In the genomic region with DNA sequence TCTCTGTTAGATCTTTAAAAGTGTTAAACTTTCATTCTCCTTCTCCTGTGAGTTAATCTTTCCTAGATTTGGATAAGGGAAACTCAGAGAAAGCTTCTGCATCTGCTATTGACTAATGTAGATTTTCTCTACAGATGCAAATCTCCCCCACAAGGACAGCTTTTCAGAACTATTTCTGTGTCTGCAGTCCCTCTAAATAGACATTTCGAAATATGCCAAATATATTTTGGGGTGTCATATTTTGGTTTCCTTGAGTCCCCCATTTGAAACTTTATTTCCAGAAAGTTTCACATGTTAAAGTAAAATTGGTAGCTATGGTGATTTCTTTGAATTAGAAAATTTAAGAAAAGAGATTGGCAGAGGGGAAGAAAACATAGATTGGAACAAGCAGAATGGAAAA, we compare ENCODE assay signal across 20 cellular contexts.
DNase-seq lines count a peak whose midpoint lies in the region; ATAC-seq and TF ChIP-seq lines count a peak whose summit lies in the region.
"Had no signal": no experiment of that assay in that cellular context is flagged by ENCODE, and none has a peak within 500 bp of the region (broad histone marks: within the 10 kb centered on the region; RNA-seq: fewer than 3 reads in every experiment).

No MANE protein-coding gene starts in this region.

- POLR2A ChIA-PET in activated CD4-positive, alpha-beta T cell treated with anti-CD3 and anti-CD28 coated beads, Interleukin-2, amount 10 ng/mL, durations not matched to agents 7 days and 5 days (lab: Charles Lee): no interaction called here

- H3K27me3 Mint-ChIP-seq in endodermal cell (ENCODE audit: insufficient read depth): no peaks in the 10 kb centered on the region
- no peaks in the 10 kb centered on the region for H3K27me3 Mint-ChIP-seq in activated CD4-positive, alpha-beta T cell treated with anti-CD3 and anti-CD28 coated beads, Interleukin-2, amount 10 ng/mL, durations not matched to agents 7 days and 5 days
- H3K27me3 Mint-ChIP-seq: CD4-positive, alpha-beta T cell had no signal

- TF ChIP-seq CTCF in GM12865 (IDR thresholded peaks at IDR 0.05; ENCODE audit: insufficient read depth, low read depth, low read length, missing control alignments): no peak
- no peak for TF ChIP-seq CTCF in endodermal cell (conservative IDR thresholded peaks at IDR 0.05)

- no peaks in the 10 kb centered on the region for H3K9me3 Mint-ChIP-seq in endodermal cell
- H3K9me3 Mint-ChIP-seq in activated CD4-positive, alpha-beta T cell treated with anti-CD3 and anti-CD28 coated beads, Interleukin-2, amount 10 ng/mL, durations not matched to agents 7 days and 5 days: no peaks in the 10 kb centered on the region

- no peaks in the 10 kb centered on the region for H4K20me1 ChIP-seq in Karpas-422 (ENCODE audit: insufficient read depth, low read depth, low read length)

- ATAC-seq in GM18867 (IDR thresholded peaks at IDR 0.05; ENCODE audit: unreplicated experiment) (peak; percentile 63), GM21528 (IDR thresholded peaks at IDR 0.05; ENCODE audit: low FRiP score, unreplicated experiment) (no peak), GM21825 (IDR thresholded peaks at IDR 0.05; ENCODE audit: unreplicated experiment) (no peak)
- ATAC-seq: A549 had no signal

- H3K4me1 ChIP-seq in Karpas-422 (ENCODE audit: low read length) (peaks cover 61% of the 10 kb centered on the region), endodermal cell (ENCODE audit: control insufficient read depth, insufficient read depth, low read length) (no peaks in the 10 kb centered on the region)
- H3K4me1 ChIP-seq: A549, Caco-2 had no signal

- H3K9me3 ChIP-seq in Karpas-422 (ENCODE audit: low read length): no peaks in the 10 kb centered on the region
- H3K9me3 ChIP-seq in endodermal cell (ENCODE audit: control insufficient read depth, low read length): peaks cover 9% of the 10 kb centered on the region
- H3K9me3 ChIP-seq: A549, Caco-2 had no signal

- no peak overlapping the region for H3K9ac ChIP-seq in Karpas-422 (ENCODE audit: low read length)
- no peak overlapping the region for H3K9ac ChIP-seq in endodermal cell (ENCODE audit: extremely low read depth, low read length, poor library complexity, severe bottlenecking)
- H3K9ac ChIP-seq: GM23248 had no signal

- no peak overlapping the region for H2AFZ ChIP-seq in Karpas-422 (ENCODE audit: low read length)
- H2AFZ ChIP-seq: GM23248 had no signal

- no peaks in the 10 kb centered on the region for H3K36me3 Mint-ChIP-seq in endodermal cell (ENCODE audit: low read depth)
- no peaks in the 10 kb centered on the region for H3K36me3 Mint-ChIP-seq in activated CD4-positive, alpha-beta T cell treated with anti-CD3 and anti-CD28 coated beads, Interleukin-2, amount 10 ng/mL, durations not matched to agents 7 days and 5 days (ENCODE audit: low read depth)

- H3K9me2 ChIP-seq in Karpas-422 (replicated peaks; ENCODE audit: insufficient read depth, low read length): no peaks in the 10 kb centered on the region

- WGBS in endodermal cell (ENCODE audit: insufficient coverage in 1 of 2, insufficient read length in 1 of 2), 2 experiments: 83 to 95% methylated on average over 1 of the region's 1 CpG

- H3K4me3 Mint-ChIP-seq in endodermal cell: no peak overlapping the region
- no peak overlapping the region for H3K4me3 Mint-ChIP-seq in activated CD4-positive, alpha-beta T cell treated with anti-CD3 and anti-CD28 coated beads, Interleukin-2, amount 10 ng/mL, durations not matched to agents 7 days and 5 days
- H3K4me3 Mint-ChIP-seq: CD4-positive, alpha-beta T cell had no signal

- H3K36me3 ChIP-seq in Karpas-422 (ENCODE audit: insufficient read depth, low read length) (peaks cover 10% of the 10 kb centered on the region; the same call in 1 of the 2 replicates), endodermal cell (ENCODE audit: control insufficient read depth, insufficient read depth, low read length) (no peaks in the 10 kb centered on the region)

- CTCF ChIA-PET in activated CD4-positive, alpha-beta T cell treated with anti-CD3 and anti-CD28 coated beads, Interleukin-2, amount 10 ng/mL, durations not matched to agents 7 days and 5 days (lab: Charles Lee): no interaction called here

- H3K4me3 ChIP-seq in GM12865 (ENCODE audit: low read depth, low read length): no peak overlapping the region
- no peak overlapping the region for H3K4me3 ChIP-seq in Karpas-422 (ENCODE audit: low read length)
- no peak overlapping the region for H3K4me3 ChIP-seq in endodermal cell (ENCODE audit: low read length)
- H3K4me3 ChIP-seq: A549, GM23248 had no signal

- H3K79me2 ChIP-seq in Karpas-422 (ENCODE audit: low read length): no peaks in the 10 kb centered on the region

- no peak overlapping the region for H3K4me2 ChIP-seq in Karpas-422 (ENCODE audit: low read depth, low read length, poor library complexity, severe bottlenecking)
- H3K4me2 ChIP-seq: A549 had no signal

- H3K27me3 ChIP-seq in Karpas-422 (ENCODE audit: low read length): no peaks in the 10 kb centered on the region
- no peaks in the 10 kb centered on the region for H3K27me3 ChIP-seq in endodermal cell (ENCODE audit: control insufficient read depth, insufficient read depth, low read length, poor library complexity, severe bottlenecking)

- H3K27ac ChIP-seq in Karpas-422 (ENCODE audit: low read length) (0 out of 2 replicates have a peak overlapping the region, but pooled peaks have one; percentile 5), endodermal cell (ENCODE audit: low read depth, low read length) (no peak overlapping the region)
- H3K27ac ChIP-seq: 22Rv1, A549, C4-2B, GM23248 had no signal

- H3K4me1 Mint-ChIP-seq in endodermal cell: peaks cover 18% of the 10 kb centered on the region
- no peaks in the 10 kb centered on the region for H3K4me1 Mint-ChIP-seq in activated CD4-positive, alpha-beta T cell treated with anti-CD3 and anti-CD28 coated beads, Interleukin-2, amount 10 ng/mL, durations not matched to agents 7 days and 5 days

- DNase-seq in GM12865 (ENCODE audit: low read depth): peak; percentile 57
- peak; percentile 60 for DNase-seq in Karpas-422
- no peak for DNase-seq in endodermal cell
- DNase-seq in NCI-H524 treated with DMSO at 0.1 percent for 48 hours (lab: John Stamatoyannopoulos, UW): no peak
- no peak for DNase-seq in activated CD4-positive, alpha-beta T cell treated with anti-CD3 and anti-CD28 coated beads, Interleukin-2, amount 10 ng/mL, durations not matched to agents 7 days and 5 days
- DNase-seq: AML-193; Caco-2; CD4-positive, alpha-beta T cell; DMS153; DMS79; GDM1; GM23248; HCEC 1CT; KG1 had no signal

- peak overlapping the region; percentile 41 for H3K27ac Mint-ChIP-seq in endodermal cell
- H3K27ac Mint-ChIP-seq in activated CD4-positive, alpha-beta T cell treated with anti-CD3 and anti-CD28 coated beads, Interleukin-2, amount 10 ng/mL, durations not matched to agents 7 days and 5 days: no peak overlapping the region
- H3K27ac Mint-ChIP-seq: CD4-positive, alpha-beta T cell had no signal

Comparison
In these comparisons a context has a peak if more than half of its experiments do, and no peak if none do; other contexts are left out.
1. DNase-seq: peak in GM12865 (single experiment) and Karpas-422 (single experiment); none in endodermal cell (single experiment), NCI-H524 treated with DMSO at 0.1 percent for 48 hours (single experiment) and activated CD4-positive, alpha-beta T cell treated with anti-CD3 and anti-CD28 coated beads, Interleukin-2, amount 10 ng/mL, durations not matched to agents 7 days and 5 days (single experiment).